ENCODE assay signal across 24 cellular contexts in genomic region chr10:12212454-12212853, GRCh38.
"Had no signal": no experiment of that assay in that cellular context is flagged by ENCODE, and none has a peak within 500 bp of the region (broad histone marks: within the 10 kb centered on the region; RNA-seq: fewer than 3 reads in every experiment).

No MANE protein-coding gene starts in this region.

- ATAC-seq: activated T-helper 17 cell treated with anti-CD3 and anti-CD28 coated beads, Interleukin-2, amount 50 U/mL, for 72 hours; PC-3; T-helper 17 cell had no signal

- DNase-seq: activated B cell treated with CpG ODN at 0.5 μM for 24 hours; activated CD4-positive, alpha-beta T cell treated with anti-CD3 and anti-CD28 coated beads for 1 hour; activated CD4-positive, alpha-beta T cell treated with anti-CD3 and anti-CD28 coated beads, Interleukin-2, amount 10 ng/mL, durations not matched to agents 24 days and 14 days; activated CD4-positive, alpha-beta T cell treated with anti-CD3 and anti-CD28 coated beads, Interleukin-2, amount 50 U/mL, for 48 hours; activated gamma-delta T cell; activated naive CD4-positive, alpha-beta T cell treated with anti-CD3 and anti-CD28 coated beads, Interleukin-2, amount 10 ng/mL, durations not matched to agents 7 days and 5 days; activated naive CD8-positive, alpha-beta T cell treated with anti-CD3 and anti-CD28 coated beads for 36 hours; activated T-cell treated with anti-CD3 and anti-CD28 coated beads for 4 hours; activated T-cell treated with anti-CD3 and anti-CD28 coated beads, Interleukin-2, amount 50 U/mL, for 48 hours; cerebellar nuclear complex; MM.1S; NCI-H1105; NCI-H1436; NCI-H1694 treated with DMSO at 0.1 percent for 48 hours; NCI-H2081; NCI-H345; NCI-H510A; NCI-H69; NK-92 treated with Interleukin-12 subunit alpha and Interleukin-12 subunit beta, amount 100 ng/mL, for 24 hours; PC-3; SIG-M5; T-helper 17 cell; T-helper 9 cell had no signal
